In the genomic region with DNA sequence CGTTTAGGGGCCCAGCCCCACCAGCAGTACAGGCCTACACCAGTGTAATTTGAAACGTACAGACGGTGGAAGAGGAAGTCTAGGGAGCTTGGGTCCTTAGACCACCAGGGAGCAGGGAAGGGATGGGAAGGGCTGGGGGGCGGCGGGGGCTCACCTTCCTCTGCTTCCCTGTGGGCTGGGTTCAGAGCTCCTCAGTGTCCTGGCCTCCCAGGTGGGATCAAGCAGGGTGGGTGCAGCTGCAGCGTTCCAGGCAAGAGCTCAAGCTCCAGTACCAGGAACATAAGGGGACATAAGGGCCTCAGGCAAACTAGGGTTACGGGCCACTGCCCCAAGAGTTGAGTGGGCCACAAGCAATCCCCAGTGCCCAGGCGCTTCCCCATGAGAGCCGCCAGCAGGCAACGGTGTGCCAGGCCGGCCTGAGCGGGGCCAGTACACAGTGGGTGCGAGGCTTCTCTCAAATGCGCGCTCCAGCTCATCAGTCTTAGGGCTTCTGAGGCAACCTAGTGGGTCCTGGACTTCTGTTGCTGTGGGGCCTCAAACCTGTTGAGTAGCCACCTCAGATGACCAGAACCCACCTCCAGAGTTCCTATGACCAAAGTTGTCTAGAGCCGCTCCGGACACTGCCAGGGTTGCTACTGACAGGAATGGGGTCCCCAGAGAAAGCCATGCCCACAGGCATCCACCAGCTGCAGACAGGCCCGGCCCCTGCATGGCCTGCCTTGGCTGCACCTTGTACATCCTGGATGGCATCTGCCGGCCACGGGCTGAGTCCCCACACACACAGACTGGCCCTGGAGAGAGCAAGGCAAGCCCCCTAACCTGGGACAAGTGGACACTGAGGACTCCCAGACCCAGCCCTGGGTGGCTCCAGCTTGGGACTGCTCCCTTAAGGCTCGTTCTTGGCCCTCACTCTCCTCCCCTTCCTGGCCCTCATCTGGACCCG, we compare ENCODE assay signal across 1 cellular context.
TF ChIP-seq lines count a peak whose summit lies in the region.

No MANE protein-coding gene starts in this region.

TF ChIP-seq in GM12878, 131 proteins besides CTCF, POLR2A, EP300 and RAD21:
- TF ChIP-seq NKRF (conservative IDR thresholded peaks at IDR 0.05) (no peak), SMAD1 (IDR thresholded peaks at IDR 0.05; ENCODE audit: low read depth, partially characterized antibody) (no peak), BACH1 (IDR thresholded peaks at IDR 0.05; ENCODE audit: borderline replicate concordance) (no peak)
